ENCODE assay signal across 1 cellular context in the genomic region with DNA sequence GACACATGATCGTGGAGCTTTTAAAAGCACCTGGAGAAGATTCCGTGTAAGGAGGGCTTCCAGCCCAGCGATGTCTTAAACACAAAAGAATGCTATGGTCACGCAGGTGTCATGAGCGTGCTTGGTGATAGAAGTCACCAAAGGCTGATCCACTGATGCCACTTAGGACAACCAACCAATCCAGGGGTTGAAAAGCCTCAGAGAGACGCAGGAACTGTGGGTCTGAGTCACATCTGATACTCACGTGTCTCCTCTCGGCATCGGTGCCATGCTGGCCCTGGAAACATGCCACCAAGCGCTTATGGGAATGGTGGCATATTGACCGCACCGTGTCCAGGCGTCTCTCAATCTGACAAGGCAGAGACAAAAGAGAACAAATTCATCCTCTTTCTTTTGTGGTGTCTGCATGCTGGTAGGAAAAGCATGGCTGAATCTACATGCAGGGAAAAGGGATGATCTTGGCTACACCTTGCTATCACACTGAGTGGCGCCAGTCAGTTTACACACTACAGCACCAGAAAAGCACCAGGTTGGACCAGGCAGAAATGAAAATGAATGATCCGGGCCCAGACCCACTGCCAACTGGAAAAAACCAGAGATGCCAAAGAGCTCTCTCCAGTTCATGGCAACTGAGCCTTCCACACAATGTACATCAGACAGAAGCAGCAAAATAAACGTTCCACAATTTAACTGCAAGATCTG.
TF ChIP-seq lines count a peak whose summit lies in the region.

No MANE protein-coding gene starts in this region.

TF ChIP-seq in GM12878, 131 proteins besides CTCF, POLR2A, EP300 and RAD21 (continued from another document):
- TF ChIP-seq, protein P1, sequence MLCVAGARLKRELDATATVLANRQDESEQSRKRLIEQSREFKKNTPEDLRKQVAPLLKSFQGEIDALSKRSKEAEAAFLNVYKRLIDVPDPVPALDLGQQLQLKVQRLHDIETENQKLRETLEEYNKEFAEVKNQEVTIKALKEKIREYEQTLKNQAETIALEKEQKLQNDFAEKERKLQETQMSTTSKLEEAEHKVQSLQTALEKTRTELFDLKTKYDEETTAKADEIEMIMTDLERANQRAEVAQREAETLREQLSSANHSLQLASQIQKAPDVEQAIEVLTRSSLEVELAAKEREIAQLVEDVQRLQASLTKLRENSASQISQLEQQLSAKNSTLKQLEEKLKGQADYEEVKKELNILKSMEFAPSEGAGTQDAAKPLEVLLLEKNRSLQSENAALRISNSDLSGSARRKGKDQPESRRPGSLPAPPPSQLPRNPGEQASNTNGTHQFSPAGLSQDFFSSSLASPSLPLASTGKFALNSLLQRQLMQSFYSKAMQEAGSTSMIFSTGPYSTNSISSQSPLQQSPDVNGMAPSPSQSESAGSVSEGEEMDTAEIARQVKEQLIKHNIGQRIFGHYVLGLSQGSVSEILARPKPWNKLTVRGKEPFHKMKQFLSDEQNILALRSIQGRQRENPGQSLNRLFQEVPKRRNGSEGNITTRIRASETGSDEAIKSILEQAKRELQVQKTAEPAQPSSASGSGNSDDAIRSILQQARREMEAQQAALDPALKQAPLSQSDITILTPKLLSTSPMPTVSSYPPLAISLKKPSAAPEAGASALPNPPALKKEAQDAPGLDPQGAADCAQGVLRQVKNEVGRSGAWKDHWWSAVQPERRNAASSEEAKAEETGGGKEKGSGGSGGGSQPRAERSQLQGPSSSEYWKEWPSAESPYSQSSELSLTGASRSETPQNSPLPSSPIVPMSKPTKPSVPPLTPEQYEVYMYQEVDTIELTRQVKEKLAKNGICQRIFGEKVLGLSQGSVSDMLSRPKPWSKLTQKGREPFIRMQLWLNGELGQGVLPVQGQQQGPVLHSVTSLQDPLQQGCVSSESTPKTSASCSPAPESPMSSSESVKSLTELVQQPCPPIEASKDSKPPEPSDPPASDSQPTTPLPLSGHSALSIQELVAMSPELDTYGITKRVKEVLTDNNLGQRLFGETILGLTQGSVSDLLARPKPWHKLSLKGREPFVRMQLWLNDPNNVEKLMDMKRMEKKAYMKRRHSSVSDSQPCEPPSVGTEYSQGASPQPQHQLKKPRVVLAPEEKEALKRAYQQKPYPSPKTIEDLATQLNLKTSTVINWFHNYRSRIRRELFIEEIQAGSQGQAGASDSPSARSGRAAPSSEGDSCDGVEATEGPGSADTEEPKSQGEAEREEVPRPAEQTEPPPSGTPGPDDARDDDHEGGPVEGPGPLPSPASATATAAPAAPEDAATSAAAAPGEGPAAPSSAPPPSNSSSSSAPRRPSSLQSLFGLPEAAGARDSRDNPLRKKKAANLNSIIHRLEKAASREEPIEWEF (IDR thresholded peaks at IDR 0.05; ENCODE audit: insufficient replicate concordance, low read depth, low read length), result no peak
TF ChIP-seq in GM12878: peak in this region for 0.
